In the genomic region with DNA sequence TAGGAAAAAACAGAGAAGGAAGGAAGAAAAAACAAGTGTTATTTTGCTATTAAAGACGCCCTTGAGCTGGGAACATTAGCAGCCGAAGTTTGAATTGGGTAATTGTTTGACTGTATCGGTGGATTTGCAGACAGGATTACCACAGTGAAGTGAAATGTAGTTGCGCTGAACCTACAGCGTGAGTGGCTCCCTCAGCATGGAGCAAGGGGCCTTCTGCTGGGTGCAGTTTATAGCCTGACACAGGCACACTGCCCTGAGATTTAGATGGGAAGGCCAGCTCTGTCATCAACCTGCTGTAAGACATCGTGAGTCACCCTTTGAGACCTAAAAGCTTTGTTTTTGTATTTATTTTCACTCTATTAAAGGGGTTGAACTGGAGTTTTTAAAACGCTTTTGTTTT, we compare ENCODE assay signal across 18 cellular contexts.
DNase-seq lines count a peak whose midpoint lies in the region; ATAC-seq and TF ChIP-seq lines count a peak whose summit lies in the region.
"Had no signal": no experiment of that assay in that cellular context is flagged by ENCODE, and none has a peak within 500 bp of the region (broad histone marks: within the 10 kb centered on the region; RNA-seq: fewer than 3 reads in every experiment).

No MANE protein-coding gene starts in this region.

- H3K27ac Mint-ChIP-seq in glutamatergic neuron (ENCODE audit: unreplicated experiment): peak overlapping the region; percentile 88
- H3K27ac Mint-ChIP-seq in activated T-cell treated with anti-CD3 and anti-CD28 coated beads, Interleukin-2, amount 50 U/mL, for 72 hours: no peak overlapping the region
- H3K27ac Mint-ChIP-seq: activated CD4-positive, alpha-beta memory T cell treated with anti-CD3 and anti-CD28 coated beads, Interleukin-2, amount 10 ng/mL, durations not matched to agents 7 days and 5 days; CD4-positive, alpha-beta T cell had no signal

- H3K36me3 ChIP-seq in BE2C: peaks cover 7% of the 10 kb centered on the region
- H3K36me3 ChIP-seq: stomach, transverse colon had no signal

- no peaks in the 10 kb centered on the region for H3K36me3 Mint-ChIP-seq in glutamatergic neuron (ENCODE audit: unreplicated experiment)
- no peaks in the 10 kb centered on the region for H3K36me3 Mint-ChIP-seq in activated T-cell treated with anti-CD3 and anti-CD28 coated beads, Interleukin-2, amount 50 U/mL, for 72 hours (ENCODE audit: insufficient read depth in 2 of 2)

- H3K27me3 Mint-ChIP-seq in glutamatergic neuron (ENCODE audit: unreplicated experiment): peaks cover 4% of the 10 kb centered on the region
- H3K27me3 Mint-ChIP-seq in activated T-cell treated with anti-CD3 and anti-CD28 coated beads, Interleukin-2, amount 50 U/mL, for 72 hours (ENCODE audit: low read depth): no peaks in the 10 kb centered on the region
- H3K27me3 Mint-ChIP-seq: activated CD4-positive, alpha-beta memory T cell treated with anti-CD3 and anti-CD28 coated beads, Interleukin-2, amount 10 ng/mL, durations not matched to agents 7 days and 5 days; CD4-positive, alpha-beta T cell had no signal

- H3K4me3 ChIP-seq in BE2C (ENCODE audit: low read depth, low read length): peak overlapping the region; percentile 47
- H3K4me3 ChIP-seq: lung, stomach, transverse colon had no signal

- no peak overlapping the region for H3K4me3 Mint-ChIP-seq in glutamatergic neuron (ENCODE audit: unreplicated experiment)
- no peak overlapping the region for H3K4me3 Mint-ChIP-seq in activated T-cell treated with anti-CD3 and anti-CD28 coated beads, Interleukin-2, amount 50 U/mL, for 72 hours
- H3K4me3 Mint-ChIP-seq: activated CD4-positive, alpha-beta memory T cell treated with anti-CD3 and anti-CD28 coated beads, Interleukin-2, amount 10 ng/mL, durations not matched to agents 7 days and 5 days; CD4-positive, alpha-beta T cell; neural crest cell had no signal

- DNase-seq in BE2C (peak; percentile 68), DMS153 (lab: John Stamatoyannopoulos, UW) (peak; percentile 33), NCI-H526 treated with DMSO at 0.1 percent for 48 hours (lab: John Stamatoyannopoulos, UW) (peak; percentile 35), glutamatergic neuron (no peak), activated gamma-delta T cell treated with Interleukin-2 at 50 U/mL for 16 hours (no peak)
- no peak for DNase-seq in activated T-cell treated with anti-CD3 and anti-CD28 coated beads, Interleukin-2, amount 50 U/mL, for 72 hours
- DNase-seq: activated CD4-positive, alpha-beta memory T cell treated with anti-CD3 and anti-CD28 coated beads, Interleukin-2, amount 10 ng/mL, durations not matched to agents 7 days and 5 days; activated effector memory CD4-positive, alpha-beta T cell treated with Interleukin-2 at 50 U/mL for 16 hours; CD4-positive, alpha-beta T cell; effector CD4-positive, alpha-beta T cell; H7; KG1; MM.1S; stomach; transverse colon had no signal

- TF ChIP-seq CTCF in BE2C (IDR thresholded peaks at IDR 0.05; ENCODE audit: low read depth, low read length) (no peak), glutamatergic neuron (IDR thresholded peaks at IDR 0.05; ENCODE audit: partially characterized antibody, unreplicated experiment) (no peak)

- H3K27me3 ChIP-seq in BE2C: no peaks in the 10 kb centered on the region
- H3K27me3 ChIP-seq: stomach, transverse colon had no signal

- H3K4me1 Mint-ChIP-seq in glutamatergic neuron (ENCODE audit: low read depth, unreplicated experiment): peaks cover 29% of the 10 kb centered on the region
- no peaks in the 10 kb centered on the region for H3K4me1 Mint-ChIP-seq in activated T-cell treated with anti-CD3 and anti-CD28 coated beads, Interleukin-2, amount 50 U/mL, for 72 hours (ENCODE audit: low read depth)
- H3K4me1 Mint-ChIP-seq: activated CD4-positive, alpha-beta memory T cell treated with anti-CD3 and anti-CD28 coated beads, Interleukin-2, amount 10 ng/mL, durations not matched to agents 7 days and 5 days; neural crest cell had no signal

- no peaks in the 10 kb centered on the region for H3K9me3 ChIP-seq in BE2C
- H3K9me3 ChIP-seq: stomach, transverse colon had no signal

- H3K4me1 ChIP-seq in BE2C: peaks cover 41% of the 10 kb centered on the region
- H3K4me1 ChIP-seq: stomach, transverse colon had no signal

- ATAC-seq in HG03442 (IDR thresholded peaks at IDR 0.05; ENCODE audit: unreplicated experiment): no peak
- no peak for ATAC-seq in activated T-cell treated with anti-CD3 and anti-CD28 coated beads, Interleukin-2, amount 50 U/mL, for 72 hours (replicated peaks in 1 of 2)

- H3K9me3 Mint-ChIP-seq in glutamatergic neuron (ENCODE audit: unreplicated experiment): peaks cover 5% of the 10 kb centered on the region
- H3K9me3 Mint-ChIP-seq in activated T-cell treated with anti-CD3 and anti-CD28 coated beads, Interleukin-2, amount 50 U/mL, for 72 hours: peaks cover 0 to 15% of the 10 kb centered on the region in 2 donors
- H3K9me3 Mint-ChIP-seq: activated CD4-positive, alpha-beta memory T cell treated with anti-CD3 and anti-CD28 coated beads, Interleukin-2, amount 10 ng/mL, durations not matched to agents 7 days and 5 days; neural crest cell had no signal

Comparison
In these comparisons a context has a peak if more than half of its experiments do, and no peak if none do; other contexts are left out.
1. DNase-seq: peak in BE2C (single experiment), DMS153 (single experiment) and NCI-H526 treated with DMSO at 0.1 percent for 48 hours (single experiment); none in glutamatergic neuron (single experiment), activated gamma-delta T cell treated with Interleukin-2 at 50 U/mL for 16 hours (single experiment) and activated T-cell treated with anti-CD3 and anti-CD28 coated beads, Interleukin-2, amount 50 U/mL, for 72 hours (0 of 2).